In genomic region chr17:53646835-53647234, GRCh38 we compare ENCODE assay signal across 36 cellular contexts.
"Had no signal": no experiment of that assay in that cellular context is flagged by ENCODE, and none has a peak within 500 bp of the region (broad histone marks: within the 10 kb centered on the region; RNA-seq: fewer than 3 reads in every experiment).

No MANE protein-coding gene starts in this region.

- H3K9ac ChIP-seq: KMS-11 had no signal

- H3K27ac ChIP-seq: KMS-11 had no signal

- H3K27me3 ChIP-seq: MG63 had no signal

- DNase-seq: Karpas-422, Kasumi-1, MG63, MM.1S, MV-4-11, NCI-H1048, NCI-H1092, NCI-H1092 treated with DMSO at 0.1 percent for 48 hours, NCI-H1105, NCI-H1105 treated with DMSO at 0.1 percent for 48 hours, NCI-H1417, NCI-H1417 treated with DMSO at 0.1 percent for 48 hours, NCI-H1436, NCI-H1436 treated with DMSO at 0.1 percent for 48 hours, NCI-H146, NCI-H1694, NCI-H1694 treated with DMSO at 0.1 percent for 48 hours, NCI-H187, NCI-H187 treated with DMSO at 0.1 percent for 48 hours, NCI-H1930, NCI-H2029, NCI-H2029 treated with DMSO at 0.1 percent for 48 hours, NCI-H2081, NCI-H2081 treated with DMSO at 0.1 percent for 48 hours, NCI-H2107, NCI-H2171, NCI-H2171 treated with DMSO at 0.1 percent for 48 hours, NCI-H2227 treated with DMSO at 0.1 percent for 48 hours, NCI-H226, NCI-H345, NCI-H446, NCI-H446 treated with DMSO at 0.1 percent for 48 hours, NCI-H510A, NCI-H510A treated with DMSO at 0.1 percent for 48 hours, NCI-H524 had no signal

- H3K4me3 ChIP-seq: MG63 had no signal

- H3K4me2 ChIP-seq: KMS-11 had no signal

- H3K36me3 ChIP-seq: MG63 had no signal

- H3K9me3 ChIP-seq: MG63 had no signal
